In genomic region chr4:182447938-182448280, GRCh38 we compare ENCODE assay signal across 8 cellular contexts.
DNase-seq lines count a peak whose midpoint lies in the region; ATAC-seq and TF ChIP-seq lines count a peak whose summit lies in the region.

No MANE protein-coding gene starts in this region.

- 4 to 11% methylated on average over 4 to 22 of the region's 22 CpGs for WGBS in endodermal cell (ENCODE audit: insufficient coverage in 1 of 2, insufficient read length in 1 of 2), 2 experiments

- DNase-seq in Right ventricle myocardium inferior (ENCODE audit: missing footprints) (no peak), cardiac septum (ENCODE audit: low spot score) (no peak), endodermal cell (no peak), mucosa of descending colon (no peak), vagina (ENCODE audit: extremely low spot score in 2 of 2) (no peak), COLO829 (ENCODE audit: low spot score) (no peak), posterior vena cava (ENCODE audit: low spot score) (no peak)

- no peaks in the 10 kb centered on the region for H3K36me3 Mint-ChIP-seq in endodermal cell (ENCODE audit: low read depth)

- peaks cover 36% of the 10 kb centered on the region for H3K4me1 Mint-ChIP-seq in endodermal cell

- no peak for TF ChIP-seq POLR2A in vagina (IDR thresholded peaks at IDR 0.05)

- intact Hi-C loops in Right ventricle myocardium inferior (cut with DNase I) (no loop called here), cardiac septum (cut with DNase I) (no loop called here), mucosa of descending colon (cut with DNase I, micrococcal nuclease) (no loop called here), vagina (cut with DNase I) (no loop called here), posterior vena cava (cut with DNase I) (no loop called here)

- no peak overlapping the region for H3K27ac Mint-ChIP-seq in endodermal cell

- TF ChIP-seq CTCF in endodermal cell (conservative IDR thresholded peaks at IDR 0.05) = no peak
- no peak for TF ChIP-seq CTCF in mucosa of descending colon (IDR thresholded peaks at IDR 0.05)
- no peak for TF ChIP-seq CTCF in vagina (IDR thresholded peaks at IDR 0.05)

- H3K36me3 ChIP-seq in endodermal cell (ENCODE audit: control insufficient read depth, insufficient read depth, low read length) (no peaks in the 10 kb centered on the region), mucosa of descending colon (ENCODE audit: low read depth) (no peaks in the 10 kb centered on the region), vagina (no peaks in the 10 kb centered on the region)

- H3K27me3 ChIP-seq in endodermal cell (ENCODE audit: control insufficient read depth, insufficient read depth, low read length, poor library complexity, severe bottlenecking) = peaks cover 7% of the 10 kb centered on the region
- no peaks in the 10 kb centered on the region for H3K27me3 ChIP-seq in vagina

- H3K4me1 ChIP-seq in endodermal cell (ENCODE audit: control insufficient read depth, insufficient read depth, low read length) (no peaks in the 10 kb centered on the region), mucosa of descending colon (ENCODE audit: low read depth) (peaks cover 8% of the 10 kb centered on the region), vagina (peaks cover 21% of the 10 kb centered on the region)

- H3K4me3 Mint-ChIP-seq in endodermal cell = peak overlapping the region; percentile 83

- H3K4me3 ChIP-seq in endodermal cell (ENCODE audit: low read length) (peak overlapping the region; percentile 78), mucosa of descending colon (no peak overlapping the region), vagina (peak overlapping the region; percentile 74 to 78)

- H3K27ac ChIP-seq in endodermal cell (ENCODE audit: low read depth, low read length) (peak overlapping the region; percentile 75), vagina (peak overlapping the region; percentile 73)

- ATAC-seq in Right ventricle myocardium inferior = peak; percentile 7
- peak; percentile 15 for ATAC-seq in mucosa of descending colon
- ATAC-seq in GM19455 (IDR thresholded peaks at IDR 0.05; ENCODE audit: unreplicated experiment) = no peak

- no peaks in the 10 kb centered on the region for H3K9me3 Mint-ChIP-seq in endodermal cell

- no peaks in the 10 kb centered on the region for H3K9me3 ChIP-seq in endodermal cell (ENCODE audit: control insufficient read depth, low read length)
- H3K9me3 ChIP-seq in mucosa of descending colon = no peaks in the 10 kb centered on the region
- H3K9me3 ChIP-seq in vagina = no peaks in the 10 kb centered on the region

- peak overlapping the region; percentile 42 for H3K9ac ChIP-seq in endodermal cell (ENCODE audit: extremely low read depth, low read length, poor library complexity, severe bottlenecking)

- peaks cover 12% of the 10 kb centered on the region for H3K27me3 Mint-ChIP-seq in endodermal cell (ENCODE audit: insufficient read depth)
